In the genomic region with DNA sequence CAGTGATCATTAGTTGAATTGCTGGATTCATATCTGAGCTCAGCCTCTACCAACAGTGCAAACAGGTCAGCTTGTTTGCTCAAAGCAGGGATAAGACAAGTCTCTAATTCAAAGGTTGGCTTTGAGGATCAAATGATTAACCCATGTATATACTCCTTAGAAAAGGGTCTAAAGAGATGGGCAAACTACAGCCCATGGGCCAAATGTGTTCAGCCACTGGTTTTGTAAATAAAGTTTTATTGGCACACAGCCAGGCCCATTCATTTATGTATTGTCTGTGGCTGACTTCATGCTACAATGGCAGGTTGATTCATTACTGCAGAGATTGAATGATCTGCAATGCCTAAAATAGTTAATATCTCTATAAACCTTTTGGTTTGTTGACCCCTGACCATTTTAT, we compare ENCODE assay signal across 11 cellular contexts. TPM values are rescaled to one million over a fixed set of nuclear protein-coding genes. Genes with fewer than 3 reads are reported as not detected.
"Had no signal": no experiment of that assay in that cellular context is flagged by ENCODE, and none has a peak within 500 bp of the region (broad histone marks: within the 10 kb centered on the region; RNA-seq: fewer than 3 reads in every experiment).

No MANE protein-coding gene starts in this region.

- H3K36me3 ChIP-seq: HAP-1 had no signal

- DNase-seq: GM23248, GOT3, H7, HFFc6, IMR-90, KBM-7 had no signal

- H3K9ac ChIP-seq: GM23248 had no signal

- H3K9me3 ChIP-seq: HAP-1 had no signal

- H3K4me3 ChIP-seq: GM23248, HAP-1 had no signal

- H3K27ac ChIP-seq: GM23248, HL-60 had no signal

- H3K4me3 Mint-ChIP-seq: HFFc6 had no signal

- H2AFZ ChIP-seq: GM23248 had no signal

- ATAC-seq: HCT116 had no signal

- H3K4me1 ChIP-seq: HAP-1 had no signal

- H3K27ac Mint-ChIP-seq: HFFc6 had no signal

RNA-seq across cellular contexts. Expression of gene SERPINA4, which starts 3.1 kb away (rescaled TPM):
- total RNA-seq: GM23248, H4, H7, HFFc6, HT1080, IMR-90 had no signal
- polyA plus RNA-seq: GM23248, IMR-90 had no signal

RNA-seq across cellular contexts. Expression of gene SERPINA5, which starts 16.8 kb away (rescaled TPM):
- total RNA-seq: GM23248, HFFc6, HT1080, IMR-90 had no signal
- polyA plus RNA-seq: GM23248, IMR-90 had no signal

RNA-seq across cellular contexts. Expression of gene SERPINA3, which starts 47.8 kb away (rescaled TPM):
- total RNA-seq: H7, HFFc6, HT1080 had no signal

RNA-seq across cellular contexts. Expression of gene SERPINA12, which starts 55.1 kb away (rescaled TPM):
- total RNA-seq: GM23248, H4, H7, HFFc6, HT1080, IMR-90 had no signal
- polyA plus RNA-seq: GM23248, IMR-90 had no signal
